ENCODE assay signal across 8 cellular contexts in genomic region chr6:33430991-33431879, GRCh38. TPM values are rescaled to one million over a fixed set of nuclear protein-coding genes. Genes with fewer than 3 reads are reported as not detected.
DNase-seq lines count a peak whose midpoint lies in the region; ATAC-seq lines count a peak whose summit lies in the region.

No MANE protein-coding gene starts in this region.

- peaks cover 62% of the 10 kb centered on the region for H3K4me1 ChIP-seq in mononuclear cell (ENCODE audit: insufficient read depth, low read length)

- POLR2A ChIA-PET in activated CD4-positive, alpha-beta T cell treated with anti-CD3 and anti-CD28 coated beads, Interleukin-2, amount 10 ng/mL, durations not matched to agents 7 days and 5 days (lab: Charles Lee): interaction anchor here (1.1 kb wide), 1 partner anchor 21 kb away, joined by 3 read pairs; the partner anchor contains the start of gene PHF1

- H3K27me3 Mint-ChIP-seq in activated CD4-positive, alpha-beta T cell treated with anti-CD3 and anti-CD28 coated beads, Interleukin-2, amount 10 ng/mL, durations not matched to agents 7 days and 5 days: no peaks in the 10 kb centered on the region
- H3K27me3 Mint-ChIP-seq in stimulated activated memory B cell treated with anti-CD40 and anti-IgM and Interleukin-4, amounts not matched to agents 10 μg/mL and 1 μg/mL and 100 μg/mL, for 72 hours: no peaks in the 10 kb centered on the region

- CTCF ChIA-PET in activated CD4-positive, alpha-beta T cell treated with anti-CD3 and anti-CD28 coated beads, Interleukin-2, amount 10 ng/mL, durations not matched to agents 7 days and 5 days (lab: Charles Lee): interaction anchor here (0.6 to 4.1 kb wide), 8 partner anchors 13 to 270 kb away, joined by 3 to 28 read pairs (median 4); partner anchors contain the start of genes BAK1, CUTA, SYNGAP1 and ZBTB9

- ATAC-seq in Right ventricle myocardium superior (ENCODE audit: poor library complexity): no peak
- peak; percentile 75 for ATAC-seq in stimulated activated memory B cell treated with anti-CD40 and anti-IgM and Interleukin-4, amounts not matched to agents 10 μg/mL and 1 μg/mL and 100 μg/mL, for 72 hours

- intact Hi-C loops in Right ventricle myocardium superior (cut with DNase I): no loop called here
- intact Hi-C loops in cardiac septum (cut with DNase I): no loop called here

- H3K4me1 Mint-ChIP-seq in activated CD4-positive, alpha-beta T cell treated with anti-CD3 and anti-CD28 coated beads, Interleukin-2, amount 10 ng/mL, durations not matched to agents 7 days and 5 days: peaks cover 67% of the 10 kb centered on the region
- H3K4me1 Mint-ChIP-seq in stimulated activated memory B cell treated with anti-CD40 and anti-IgM and Interleukin-4, amounts not matched to agents 10 μg/mL and 1 μg/mL and 100 μg/mL, for 72 hours: peaks cover 73% of the 10 kb centered on the region

- no peaks in the 10 kb centered on the region for H3K9me3 Mint-ChIP-seq in activated CD4-positive, alpha-beta T cell treated with anti-CD3 and anti-CD28 coated beads, Interleukin-2, amount 10 ng/mL, durations not matched to agents 7 days and 5 days
- no peaks in the 10 kb centered on the region for H3K9me3 Mint-ChIP-seq in stimulated activated memory B cell treated with anti-CD40 and anti-IgM and Interleukin-4, amounts not matched to agents 10 μg/mL and 1 μg/mL and 100 μg/mL, for 72 hours

- H3K27me3 ChIP-seq in mononuclear cell (ENCODE audit: insufficient read depth, low read length): no peaks in the 10 kb centered on the region

- peaks cover 16% of the 10 kb centered on the region for H3K36me3 Mint-ChIP-seq in activated CD4-positive, alpha-beta T cell treated with anti-CD3 and anti-CD28 coated beads, Interleukin-2, amount 10 ng/mL, durations not matched to agents 7 days and 5 days (ENCODE audit: low read depth)
- peaks cover 14% of the 10 kb centered on the region for H3K36me3 Mint-ChIP-seq in stimulated activated memory B cell treated with anti-CD40 and anti-IgM and Interleukin-4, amounts not matched to agents 10 μg/mL and 1 μg/mL and 100 μg/mL, for 72 hours

- peak overlapping the region; percentile 93 for H3K27ac Mint-ChIP-seq in activated CD4-positive, alpha-beta T cell treated with anti-CD3 and anti-CD28 coated beads, Interleukin-2, amount 10 ng/mL, durations not matched to agents 7 days and 5 days
- peak overlapping the region; percentile 82 for H3K27ac Mint-ChIP-seq in stimulated activated memory B cell treated with anti-CD40 and anti-IgM and Interleukin-4, amounts not matched to agents 10 μg/mL and 1 μg/mL and 100 μg/mL, for 72 hours

- H3K4me3 Mint-ChIP-seq in activated CD4-positive, alpha-beta T cell treated with anti-CD3 and anti-CD28 coated beads, Interleukin-2, amount 10 ng/mL, durations not matched to agents 7 days and 5 days: peak overlapping the region; percentile 83
- H3K4me3 Mint-ChIP-seq in stimulated activated memory B cell treated with anti-CD40 and anti-IgM and Interleukin-4, amounts not matched to agents 10 μg/mL and 1 μg/mL and 100 μg/mL, for 72 hours: peak overlapping the region; percentile 76

- DNase-seq in Right ventricle myocardium superior: peak; percentile 68
- no peak for DNase-seq in cardiac septum (ENCODE audit: low spot score)
- peak; percentile 73 for DNase-seq in NCI-H2196 (lab: John Stamatoyannopoulos, UW; ENCODE audit: unreplicated experiment)
- peak; percentile 89 for DNase-seq in activated CD4-positive, alpha-beta T cell treated with anti-CD3 and anti-CD28 coated beads, Interleukin-2, amount 10 ng/mL, durations not matched to agents 7 days and 5 days
- DNase-seq in ecto neural progenitor cell (ENCODE audit: low spot score): peak; percentile 89
- no peak for DNase-seq in foreskin melanocyte

- H3K4me3 ChIP-seq in mononuclear cell (ENCODE audit: low read length): peak overlapping the region; percentile 28

- H3K9me3 ChIP-seq in mononuclear cell (ENCODE audit: low read depth, low read length): no peaks in the 10 kb centered on the region

RNA-seq across cellular contexts. Expression of gene SYNGAP1, which starts 11.4 kb away (rescaled TPM):
- total RNA-seq in Right ventricle myocardium superior (4.8 TPM), cardiac septum (9.0 TPM), mononuclear cell (10.5 TPM)
- total RNA-seq in activated CD4-positive, alpha-beta T cell treated with anti-CD3 and anti-CD28 coated beads, Interleukin-2, amount 10 ng/mL, durations not matched to agents 7 days and 5 days: 10 to 100 TPM; 42.9 to 44.9 TPM

RNA-seq across cellular contexts. Expression of gene CUTA, which starts 13.3 kb away (rescaled TPM):
- total RNA-seq in Right ventricle myocardium superior (102 TPM), cardiac septum (94.6 TPM), mononuclear cell (66.3 TPM)
- 100 to 1,000 TPM; 191 to 207 TPM for total RNA-seq in activated CD4-positive, alpha-beta T cell treated with anti-CD3 and anti-CD28 coated beads, Interleukin-2, amount 10 ng/mL, durations not matched to agents 7 days and 5 days

RNA-seq across cellular contexts. Expression of gene PHF1, which starts 20.4 kb away (rescaled TPM):
- total RNA-seq in Right ventricle myocardium superior: 50.6 TPM
- 74.8 TPM for total RNA-seq in cardiac septum
- total RNA-seq in activated CD4-positive, alpha-beta T cell treated with anti-CD3 and anti-CD28 coated beads, Interleukin-2, amount 10 ng/mL, durations not matched to agents 7 days and 5 days: 10 to 100 TPM; 34.2 to 37.7 TPM
- 78.5 TPM for total RNA-seq in mononuclear cell

RNA-seq across cellular contexts. Expression of gene ZBTB9, which starts 23.1 kb away (rescaled TPM):
- total RNA-seq in Right ventricle myocardium superior (4.3 TPM), cardiac septum (4.5 TPM), mononuclear cell (3.5 TPM)
- total RNA-seq in activated CD4-positive, alpha-beta T cell treated with anti-CD3 and anti-CD28 coated beads, Interleukin-2, amount 10 ng/mL, durations not matched to agents 7 days and 5 days: 1 to 10 TPM; 9.0 to 9.9 TPM

RNA-seq across cellular contexts. Expression of gene KIFC1, which starts 39.6 kb away (rescaled TPM):
- total RNA-seq in Right ventricle myocardium superior (0.97 TPM), cardiac septum (0.24 TPM), mononuclear cell (0.94 TPM)
- 100 to 1,000 TPM; 157 to 167 TPM for total RNA-seq in activated CD4-positive, alpha-beta T cell treated with anti-CD3 and anti-CD28 coated beads, Interleukin-2, amount 10 ng/mL, durations not matched to agents 7 days and 5 days

Comparison
In these comparisons a context has a peak if more than half of its experiments do, and no peak if none do; other contexts are left out.
1. DNase-seq: peak in Right ventricle myocardium superior (single experiment), NCI-H2196 (single experiment), activated CD4-positive, alpha-beta T cell treated with anti-CD3 and anti-CD28 coated beads, Interleukin-2, amount 10 ng/mL, durations not matched to agents 7 days and 5 days (single experiment) and ecto neural progenitor cell (single experiment); none in cardiac septum (single experiment) and foreskin melanocyte (single experiment).